ENCODE assay signal across 8 cellular contexts in genomic region chr20:45300961-45301360, GRCh38. TPM values are rescaled to one million over a fixed set of nuclear protein-coding genes. Genes with fewer than 3 reads are reported as not detected.
A peak's percentile ranks its signal among the peaks of the same experiment; 100 is the strongest.
DNase-seq lines count a peak whose midpoint lies in the region; ATAC-seq and TF ChIP-seq lines count a peak whose summit lies in the region.

No MANE protein-coding gene starts in this region.

- WGBS in suprapubic skin = 63% methylated on average over 1 of the region's 4 CpGs

- H3K4me3 Mint-ChIP-seq in activated naive CD4-positive, alpha-beta T cell treated with anti-CD3 and anti-CD28 coated beads for 36 hours = no peak overlapping the region
- H3K4me3 Mint-ChIP-seq in naive thymus-derived CD4-positive, alpha-beta T cell = no peak overlapping the region

- H3K27ac ChIP-seq in cardiac muscle cell (no peak overlapping the region), suprapubic skin (no peak overlapping the region)
- no peak overlapping the region for H3K27ac ChIP-seq in naive thymus-derived CD4-positive, alpha-beta T cell (ENCODE audit: low read depth, low read length)

- peak; percentile 56 for TF ChIP-seq CTCF in cardiac muscle cell (IDR thresholded peaks at IDR 0.05; ENCODE audit: low read depth, low read length)
- TF ChIP-seq CTCF in suprapubic skin (IDR thresholded peaks at IDR 0.05) = peak in 1 of 2 donors; percentile 25

- H3K9me3 ChIP-seq in cardiac muscle cell (ENCODE audit: low read depth) (no peaks in the 10 kb centered on the region), suprapubic skin (no peaks in the 10 kb centered on the region)
- no peaks in the 10 kb centered on the region for H3K9me3 ChIP-seq in naive thymus-derived CD4-positive, alpha-beta T cell (ENCODE audit: control insufficient read depth in 2 of 3, low read length in 3 of 3)

- H3K9me3 Mint-ChIP-seq in activated naive CD4-positive, alpha-beta T cell treated with anti-CD3 and anti-CD28 coated beads for 36 hours = no peaks in the 10 kb centered on the region
- no peaks in the 10 kb centered on the region for H3K9me3 Mint-ChIP-seq in naive thymus-derived CD4-positive, alpha-beta T cell

- TF ChIP-seq POLR2A in suprapubic skin (IDR thresholded peaks at IDR 0.05) = no peak

- H3K4me3 ChIP-seq in cardiac muscle cell (no peak overlapping the region), suprapubic skin (no peak overlapping the region)
- no peak overlapping the region for H3K4me3 ChIP-seq in naive thymus-derived CD4-positive, alpha-beta T cell (ENCODE audit: low read length)

- intact Hi-C loops in left ventricle myocardium superior (cut with micrococcal nuclease) = no loop called here
- intact Hi-C loops in activated naive CD4-positive, alpha-beta T cell treated with anti-CD3 and anti-CD28 coated beads for 36 hours (cut with micrococcal nuclease) = no loop called here
- intact Hi-C loops in naive thymus-derived CD4-positive, alpha-beta T cell (cut with micrococcal nuclease) = no loop called here

- H3K27me3 Mint-ChIP-seq in activated naive CD4-positive, alpha-beta T cell treated with anti-CD3 and anti-CD28 coated beads for 36 hours (ENCODE audit: low read depth) = peaks cover 32% of the 10 kb centered on the region
- peaks cover 13 to 52% (median 32%) of the 10 kb centered on the region in 5 donors for H3K27me3 Mint-ChIP-seq in naive thymus-derived CD4-positive, alpha-beta T cell

- H3K4me1 Mint-ChIP-seq in activated naive CD4-positive, alpha-beta T cell treated with anti-CD3 and anti-CD28 coated beads for 36 hours (ENCODE audit: low read depth) = peaks cover 17% of the 10 kb centered on the region
- peaks cover 0 to 38% (median 0%) of the 10 kb centered on the region in 7 donors for H3K4me1 Mint-ChIP-seq in naive thymus-derived CD4-positive, alpha-beta T cell

- CTCF ChIA-PET in activated naive CD4-positive, alpha-beta T cell treated with anti-CD3 and anti-CD28 coated beads for 36 hours (lab: Charles Lee) = interaction anchor here (0.6 to 5.9 kb wide), 6 partner anchors 9 to 524 kb away, joined by 3 to 87 read pairs (median 5); no protein-coding TSS in a partner anchor
- CTCF ChIA-PET in naive thymus-derived CD4-positive, alpha-beta T cell (lab: Charles Lee) = no interaction called here

- no peaks in the 10 kb centered on the region for H3K36me3 Mint-ChIP-seq in activated naive CD4-positive, alpha-beta T cell treated with anti-CD3 and anti-CD28 coated beads for 36 hours (ENCODE audit: low read depth)
- peaks cover 0 to 8% (median 0%) of the 10 kb centered on the region in 5 donors for H3K36me3 Mint-ChIP-seq in naive thymus-derived CD4-positive, alpha-beta T cell

- H3K27me3 ChIP-seq in cardiac muscle cell (no peaks in the 10 kb centered on the region), suprapubic skin (peaks cover 9% of the 10 kb centered on the region)
- H3K27me3 ChIP-seq in naive thymus-derived CD4-positive, alpha-beta T cell (ENCODE audit: control insufficient read depth in 2 of 2, insufficient read depth in 2 of 2, low read length in 2 of 2) = no peaks in the 10 kb centered on the region

- DNase-seq in cardiac muscle cell (ENCODE audit: low read depth in 1 of 2, low spot score in 1 of 2) (peak; percentile 37 to 61), left ventricle myocardium superior (no peak), LHCN-M2 (ENCODE audit: low read depth) (peak; percentile 24), NCI-H2029 (lab: John Stamatoyannopoulos, UW) (no peak), suprapubic skin (ENCODE audit: low spot score in 2 of 2) (no peak)
- peak; percentile 63 for DNase-seq in activated naive CD4-positive, alpha-beta T cell treated with anti-CD3 and anti-CD28 coated beads for 36 hours
- peak in 1 of 9 donors; percentile 14 for DNase-seq in naive thymus-derived CD4-positive, alpha-beta T cell

- ATAC-seq in left ventricle myocardium superior (no peak), GM19467 (IDR thresholded peaks at IDR 0.05; ENCODE audit: unreplicated experiment) (no peak)
- peak; percentile 69 for ATAC-seq in naive thymus-derived CD4-positive, alpha-beta T cell

- H3K27ac Mint-ChIP-seq in activated naive CD4-positive, alpha-beta T cell treated with anti-CD3 and anti-CD28 coated beads for 36 hours = no peak overlapping the region
- H3K27ac Mint-ChIP-seq in naive thymus-derived CD4-positive, alpha-beta T cell = no peak overlapping the region

- TF ChIP-seq EP300 in suprapubic skin (IDR thresholded peaks at IDR 0.05) = no peak

- H3K36me3 ChIP-seq in cardiac muscle cell (no peaks in the 10 kb centered on the region), suprapubic skin (no peaks in the 10 kb centered on the region)
- no peaks in the 10 kb centered on the region for H3K36me3 ChIP-seq in naive thymus-derived CD4-positive, alpha-beta T cell (ENCODE audit: control insufficient read depth in 2 of 3, insufficient read depth in 3 of 3, low read length in 3 of 3)

- H3K4me1 ChIP-seq in cardiac muscle cell (ENCODE audit: low read depth) (no peaks in the 10 kb centered on the region), suprapubic skin (no peaks in the 10 kb centered on the region)
- H3K4me1 ChIP-seq in naive thymus-derived CD4-positive, alpha-beta T cell (ENCODE audit: control insufficient read depth in 2 of 2, insufficient read depth in 2 of 2, low read length in 2 of 2) = no peaks in the 10 kb centered on the region

- POLR2A ChIA-PET in naive thymus-derived CD4-positive, alpha-beta T cell (lab: Charles Lee) = no interaction called here

RNA-seq across cellular contexts. Expression of gene RBPJL, which starts 5.7 kb away (rescaled TPM):
- total RNA-seq in cardiac muscle cell = not detected in 2 replicates
- not detected in 2 replicates for polyA plus RNA-seq in cardiac muscle cell
- not detected for total RNA-seq in left ventricle myocardium superior
- total RNA-seq in LHCN-M2 (2014; rRNA removed) = not detected in 2 replicates
- not detected for polyA plus RNA-seq in LHCN-M2 (2012)
- total RNA-seq in activated naive CD4-positive, alpha-beta T cell treated with anti-CD3 and anti-CD28 coated beads for 36 hours = not detected
- not detected for total RNA-seq in naive thymus-derived CD4-positive, alpha-beta T cell
- polyA plus RNA-seq in naive thymus-derived CD4-positive, alpha-beta T cell = not detected
- not detected for total RNA-seq in suprapubic skin

RNA-seq across cellular contexts. Expression of gene MATN4, which starts 7.1 kb away (rescaled TPM):
- total RNA-seq in cardiac muscle cell (not detected in 2 replicates), left ventricle myocardium superior (not detected), LHCN-M2 (2014; rRNA removed) (0.23 TPM in 1 of 2 replicates, not detected in the other), suprapubic skin (1 to 10 TPM in 1 of 4 donors, under 1 TPM in 2, not detected in 1; 0.25 to 1.5 (median 0.94) TPM)
- polyA plus RNA-seq in cardiac muscle cell = not detected in 2 replicates
- polyA plus RNA-seq in LHCN-M2 (2012) = 0.05 TPM
- 1 to 10 TPM; 1.0 to 1.5 TPM for total RNA-seq in activated naive CD4-positive, alpha-beta T cell treated with anti-CD3 and anti-CD28 coated beads for 36 hours
- total RNA-seq in naive thymus-derived CD4-positive, alpha-beta T cell = 1 to 10 TPM in 1 of 5 experiments, not detected in 4; 2.3 TPM
- not detected for polyA plus RNA-seq in naive thymus-derived CD4-positive, alpha-beta T cell

RNA-seq across cellular contexts. Expression of gene SLPI, which starts 46.6 kb away (rescaled TPM):
- total RNA-seq in cardiac muscle cell (not detected in 2 replicates), left ventricle myocardium superior (21.9 TPM), LHCN-M2 (2014; rRNA removed) (not detected in 2 replicates), suprapubic skin (100 to 1,000 TPM in 3 of 4 donors, 10 to 100 TPM in 1; 97.4 to 632 (median 292) TPM)
- 6.0 TPM in 1 of 2 replicates, not detected in the other for polyA plus RNA-seq in cardiac muscle cell
- not detected for polyA plus RNA-seq in LHCN-M2 (2012)
- total RNA-seq in activated naive CD4-positive, alpha-beta T cell treated with anti-CD3 and anti-CD28 coated beads for 36 hours = not detected
- total RNA-seq in naive thymus-derived CD4-positive, alpha-beta T cell = under 1 TPM in 1 of 5 experiments, not detected in 4; 0.96 TPM
- polyA plus RNA-seq in naive thymus-derived CD4-positive, alpha-beta T cell = not detected

RNA-seq across cellular contexts. Expression of gene SDC4, which starts 47.3 kb away (rescaled TPM):
- total RNA-seq in cardiac muscle cell = 36.0 and 55.7 TPM in 2 replicates
- 35.4 and 74.4 TPM in 2 replicates for polyA plus RNA-seq in cardiac muscle cell
- 76.9 TPM for total RNA-seq in left ventricle myocardium superior
- total RNA-seq in LHCN-M2 (2014; rRNA removed) = 102 and 126 TPM in 2 replicates
- 92.1 TPM for polyA plus RNA-seq in LHCN-M2 (2012)
- 10 to 100 TPM; 28.4 to 31.4 TPM for total RNA-seq in activated naive CD4-positive, alpha-beta T cell treated with anti-CD3 and anti-CD28 coated beads for 36 hours
- total RNA-seq in naive thymus-derived CD4-positive, alpha-beta T cell = 10 to 100 TPM in 1 of 5 experiments, 1 to 10 TPM in 1, under 1 TPM in 3; 0.38 to 46.7 (median 0.56) TPM
- polyA plus RNA-seq in naive thymus-derived CD4-positive, alpha-beta T cell = under 1 TPM in 1 of 2 donors, not detected in 1; 0.21 TPM
- total RNA-seq in suprapubic skin = 100 to 1,000 TPM; 156 to 255 (median 216) TPM

Comparison
In these comparisons a context has a peak if more than half of its experiments do, and no peak if none do; other contexts are left out.
1. DNase-seq: peak in cardiac muscle cell (2 of 2), LHCN-M2 (single experiment) and activated naive CD4-positive, alpha-beta T cell treated with anti-CD3 and anti-CD28 coated beads for 36 hours (single experiment); none in left ventricle myocardium superior (single experiment), NCI-H2029 (single experiment) and suprapubic skin (0 of 2).
2. RNA of gene SLPI, which starts 46.6 kb away (total RNA-seq): 97.4 to 632 TPM in suprapubic skin and 21.9 TPM in left ventricle myocardium superior (single experiment); not detected in cardiac muscle cell, not detected in LHCN-M2, not detected in activated naive CD4-positive, alpha-beta T cell treated with anti-CD3 and anti-CD28 coated beads for 36 hours and 0.96 TPM in naive thymus-derived CD4-positive, alpha-beta T cell; every median in the first group is over 10 times any median in the second.